ENCODE assay signal across 1 cellular context in genomic region chr3:180974286-180974685, GRCh38.
TF ChIP-seq lines count a peak whose summit lies in the region.

No MANE protein-coding gene starts in this region.

TF ChIP-seq in IMR-90, 13 proteins besides CTCF, POLR2A, EP300 and RAD21 (continued from another document):
- TF ChIP-seq NFE2L2 (IDR thresholded peaks at IDR 0.05; ENCODE audit: low read depth, low read length) (no peak), ELK1 (IDR thresholded peaks at IDR 0.05; ENCODE audit: borderline replicate concordance, low read depth, low read length) (no peak)
